ENCODE assay signal across 8 cellular contexts in genomic region chr17:8121531-8122390, GRCh38.
DNase-seq lines count a peak whose midpoint lies in the region; ATAC-seq and TF ChIP-seq lines count a peak whose summit lies in the region.

No MANE protein-coding gene starts in this region.

- H3K27ac ChIP-seq in HUES6 (ENCODE audit: low read depth, low read length) (no peak overlapping the region), SU-DHL-6 (ENCODE audit: low read depth, low read length) (no peak overlapping the region), coronary artery (peak overlapping the region; percentile 37 to 76)

- H3K9ac ChIP-seq in HUES6 (ENCODE audit: low read length) (no peak overlapping the region), SU-DHL-6 (ENCODE audit: low read length) (peak overlapping the region; percentile 48)

- no peaks in the 10 kb centered on the region for H3K9me3 ChIP-seq in HUES6 (ENCODE audit: control insufficient read depth, insufficient read depth, low read depth, low read length)
- no peaks in the 10 kb centered on the region for H3K9me3 ChIP-seq in SU-DHL-6 (ENCODE audit: insufficient read depth, low read length)

- H3K36me3 ChIP-seq in HUES6 (ENCODE audit: control insufficient read depth, insufficient read depth, low read length) (no peaks in the 10 kb centered on the region), SU-DHL-6 (ENCODE audit: low read length) (no peaks in the 10 kb centered on the region)

- H3K4me3 ChIP-seq in HUES6 (ENCODE audit: low read depth, low read length) (peak overlapping the region; percentile 78), SU-DHL-6 (ENCODE audit: insufficient read depth, low read length, poor library complexity, severe bottlenecking) (peak overlapping the region; percentile 59), coronary artery (peak overlapping the region; percentile 92)

- H3F3A ChIP-seq in SU-DHL-6 (ENCODE audit: insufficient read depth): peaks cover 25% of the 10 kb centered on the region

- no peaks in the 10 kb centered on the region for H3K79me2 ChIP-seq in SU-DHL-6 (ENCODE audit: insufficient read depth, low read length)

- peaks cover 9% of the 10 kb centered on the region for H3K4me1 ChIP-seq in HUES6 (ENCODE audit: control insufficient read depth, insufficient read depth, low read length)

- TF ChIP-seq CTCF in SU-DHL-6 (IDR thresholded peaks at IDR 0.05; ENCODE audit: insufficient read depth, low read length, poor library complexity, severe bottlenecking): peak; percentile 45
- peak; percentile 27 for TF ChIP-seq CTCF in coronary artery (IDR thresholded peaks at IDR 0.05)

- no peaks in the 10 kb centered on the region for H4K20me1 ChIP-seq in SU-DHL-6 (ENCODE audit: low read depth, low read length)

- H3K27me3 ChIP-seq in HUES6 (ENCODE audit: control insufficient read depth, insufficient read depth, low read length) (peaks cover 64% of the 10 kb centered on the region), SU-DHL-6 (ENCODE audit: low read length) (no peaks in the 10 kb centered on the region)

- no peak for ATAC-seq in activated CD4-positive, CD25-positive, alpha-beta regulatory T cell treated with anti-CD3 and anti-CD28 coated beads, Interleukin-2, amount 50 U/mL, for 24 hours

- DNase-seq in activated CD4-positive, CD25-positive, alpha-beta regulatory T cell treated with anti-CD3 and anti-CD28 coated beads, Interleukin-2, amount 50 U/mL, for 72 hours: peak; percentile 50
- DNase-seq in coronary artery (ENCODE audit: low spot score) (peak; percentile 80), left kidney (ENCODE audit: low read depth, low spot score) (peak; percentile 82), GF-D8 (lab: John Stamatoyannopoulos, UW) (no peak)
- DNase-seq in stimulated activated CD4-positive, alpha-beta T cell treated with anti-CD3 and anti-CD28 coated beads, Interleukin-2, amount 100 ng/mL, for 24 hours: peak; percentile 56 to 72

- peak overlapping the region; percentile 98 for H3K4me2 ChIP-seq in SU-DHL-6 (ENCODE audit: low read depth, low read length, poor library complexity, severe bottlenecking)

- peak overlapping the region; percentile 15 for H2AFZ ChIP-seq in SU-DHL-6 (ENCODE audit: low read depth, low read length, severe bottlenecking)

- H3K9me2 ChIP-seq in SU-DHL-6 (replicated peaks; ENCODE audit: insufficient read depth, low read length): no peaks in the 10 kb centered on the region

Comparison
In these comparisons a context has a peak if more than half of its experiments do, and no peak if none do; other contexts are left out.
1. H3K27ac ChIP-seq: peak in coronary artery (2 of 2); none in HUES6 (single experiment) and SU-DHL-6 (single experiment).
2. Peak in every context shown above with its lines, with median percentiles within 50 percentile points of each other: H3K4me3 ChIP-seq.